1 cellular context compared by ENCODE assay signal in the genomic region with DNA sequence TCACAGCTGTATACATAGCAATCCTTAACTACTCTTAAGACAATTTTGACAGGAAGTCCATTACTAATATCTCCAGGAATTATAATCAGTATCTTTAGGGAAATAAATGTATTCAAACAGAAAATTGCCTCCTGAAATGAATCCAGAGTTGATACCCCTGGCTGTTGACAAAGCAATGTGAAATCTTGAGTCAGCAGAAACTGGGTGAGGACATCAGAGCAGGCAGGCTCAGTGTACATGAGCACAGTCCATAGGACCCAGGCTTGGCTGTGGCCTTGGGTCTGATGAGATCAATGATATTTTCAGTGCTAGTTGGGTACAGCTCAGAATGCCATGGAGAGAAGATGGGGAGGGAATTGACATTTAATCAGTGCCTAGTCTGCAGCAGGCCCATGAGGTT.
TF ChIP-seq lines count a peak whose summit lies in the region.

No MANE protein-coding gene starts in this region.

TF ChIP-seq in HepG2, 621 proteins besides CTCF, POLR2A, EP300 and RAD21 (continued from another document):
- TF ChIP-seq LCORL (IDR thresholded peaks at IDR 0.05) (no peak), LCORL (CRISPR knock-in tag; IDR thresholded peaks at IDR 0.05) (no peak), NR2F6 (IDR thresholded peaks at IDR 0.05) (no peak), NR2F6 (CRISPR knock-in tag; IDR thresholded peaks at IDR 0.05) (no peak), ZNF34 (CRISPR knock-in tag; IDR thresholded peaks at IDR 0.05; ENCODE audit: borderline replicate concordance) (no peak), MAFK (conservative IDR thresholded peaks at IDR 0.05 in 1 of 2, IDR thresholded peaks at IDR 0.05 in 1 of 2; ENCODE audit: low read length in 2 of 2) (peak; percentile 24 to 75; a peak in 3 of 4 replicates), ARID3A (IDR thresholded peaks at IDR 0.05; ENCODE audit: low read depth, low read length) (no peak)
- TF ChIP-seq, protein P1, sequence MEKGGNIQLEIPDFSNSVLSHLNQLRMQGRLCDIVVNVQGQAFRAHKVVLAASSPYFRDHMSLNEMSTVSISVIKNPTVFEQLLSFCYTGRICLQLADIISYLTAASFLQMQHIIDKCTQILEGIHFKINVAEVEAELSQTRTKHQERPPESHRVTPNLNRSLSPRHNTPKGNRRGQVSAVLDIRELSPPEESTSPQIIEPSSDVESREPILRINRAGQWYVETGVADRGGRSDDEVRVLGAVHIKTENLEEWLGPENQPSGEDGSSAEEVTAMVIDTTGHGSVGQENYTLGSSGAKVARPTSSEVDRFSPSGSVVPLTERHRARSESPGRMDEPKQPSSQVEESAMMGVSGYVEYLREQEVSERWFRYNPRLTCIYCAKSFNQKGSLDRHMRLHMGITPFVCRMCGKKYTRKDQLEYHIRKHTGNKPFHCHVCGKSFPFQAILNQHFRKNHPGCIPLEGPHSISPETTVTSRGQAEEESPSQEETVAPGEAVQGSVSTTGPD (CRISPR knock-in tag; IDR thresholded peaks at IDR 0.05), result no peak
